29 cellular contexts compared by ENCODE assay signal in genomic region chr13:22447132-22447886, GRCh38.
"Had no signal": no experiment of that assay in that cellular context is flagged by ENCODE, and none has a peak within 500 bp of the region (broad histone marks: within the 10 kb centered on the region; RNA-seq: fewer than 3 reads in every experiment).

No MANE protein-coding gene starts in this region.

- DNase-seq: activated CD4-positive, alpha-beta T cell treated with anti-CD3 and anti-CD28 coated beads for 48 hours; activated CD4-positive, alpha-beta T cell treated with anti-CD3 and anti-CD28 coated beads, Interleukin-2, amount 50 U/mL, for 48 hours; activated CD8-positive, alpha-beta memory T cell treated with anti-CD3 and anti-CD28 coated beads for 24 hours; activated effector memory CD4-positive, alpha-beta T cell treated with Interleukin-2 at 50 U/mL for 16 hours; activated naive CD4-positive, alpha-beta T cell treated with Interleukin-2 at 50 U/mL for 16 hours; activated naive CD8-positive, alpha-beta T cell treated with anti-CD3 and anti-CD28 coated beads for 36 hours; adrenal gland; aorta; body of pancreas; dorsolateral prefrontal cortex; effector memory CD4-positive, alpha-beta T cell; erythroblast; head of caudate nucleus; islet precursor cell; mammary epithelial cell; midbrain; naive thymus-derived CD4-positive, alpha-beta T cell; retina; stimulated activated CD4-positive, alpha-beta T cell treated with anti-CD3 and anti-CD28 coated beads, Interleukin-15, amount 100 ng/mL, for 24 hours; stimulated activated CD4-positive, alpha-beta T cell treated with anti-CD3 and anti-CD28 coated beads, Interleukin-2, amount 100 ng/mL, for 24 hours; stimulated activated naive CD4-positive, alpha-beta T cell; T-helper 17 cell; T1000; trophoblast cell; WERI-Rb-1 had no signal

- H3K4me3 ChIP-seq: adrenal gland, body of pancreas, coronary artery, dorsolateral prefrontal cortex, gastroesophageal sphincter, thoracic aorta had no signal

- H3K27ac Mint-ChIP-seq: activated naive CD8-positive, alpha-beta T cell treated with anti-CD3 and anti-CD28 coated beads for 36 hours; naive thymus-derived CD4-positive, alpha-beta T cell; T-helper 17 cell had no signal

- ATAC-seq: activated CD4-positive, CD25-positive, alpha-beta regulatory T cell treated with anti-CD3 and anti-CD28 coated beads, Interleukin-2, amount 50 U/mL, for 24 hours; body of pancreas; gastroesophageal sphincter; naive thymus-derived CD4-positive, alpha-beta T cell; T-helper 17 cell had no signal

- H3K4me3 Mint-ChIP-seq: activated naive CD8-positive, alpha-beta T cell treated with anti-CD3 and anti-CD28 coated beads for 36 hours; naive thymus-derived CD4-positive, alpha-beta T cell; T-helper 17 cell had no signal

- H3K27me3 Mint-ChIP-seq: activated naive CD8-positive, alpha-beta T cell treated with anti-CD3 and anti-CD28 coated beads for 36 hours had no signal

- H3K4me1 ChIP-seq: body of pancreas, gastroesophageal sphincter had no signal

- H3K9me3 ChIP-seq: body of pancreas, gastroesophageal sphincter, thoracic aorta had no signal

- H3K27me3 ChIP-seq: adrenal gland, body of pancreas, gastroesophageal sphincter had no signal

- H3K27ac ChIP-seq: body of pancreas, coronary artery, dorsolateral prefrontal cortex, gastroesophageal sphincter, thoracic aorta, WERI-Rb-1 had no signal

- H3K4me1 Mint-ChIP-seq: activated naive CD8-positive, alpha-beta T cell treated with anti-CD3 and anti-CD28 coated beads for 36 hours; naive thymus-derived CD4-positive, alpha-beta T cell; T-helper 17 cell had no signal

- H3K36me3 Mint-ChIP-seq: activated naive CD8-positive, alpha-beta T cell treated with anti-CD3 and anti-CD28 coated beads for 36 hours; naive thymus-derived CD4-positive, alpha-beta T cell had no signal

- H3K36me3 ChIP-seq: adrenal gland, gastroesophageal sphincter, thoracic aorta, WERI-Rb-1 had no signal
